16 cellular contexts compared by ENCODE assay signal in the genomic region with DNA sequence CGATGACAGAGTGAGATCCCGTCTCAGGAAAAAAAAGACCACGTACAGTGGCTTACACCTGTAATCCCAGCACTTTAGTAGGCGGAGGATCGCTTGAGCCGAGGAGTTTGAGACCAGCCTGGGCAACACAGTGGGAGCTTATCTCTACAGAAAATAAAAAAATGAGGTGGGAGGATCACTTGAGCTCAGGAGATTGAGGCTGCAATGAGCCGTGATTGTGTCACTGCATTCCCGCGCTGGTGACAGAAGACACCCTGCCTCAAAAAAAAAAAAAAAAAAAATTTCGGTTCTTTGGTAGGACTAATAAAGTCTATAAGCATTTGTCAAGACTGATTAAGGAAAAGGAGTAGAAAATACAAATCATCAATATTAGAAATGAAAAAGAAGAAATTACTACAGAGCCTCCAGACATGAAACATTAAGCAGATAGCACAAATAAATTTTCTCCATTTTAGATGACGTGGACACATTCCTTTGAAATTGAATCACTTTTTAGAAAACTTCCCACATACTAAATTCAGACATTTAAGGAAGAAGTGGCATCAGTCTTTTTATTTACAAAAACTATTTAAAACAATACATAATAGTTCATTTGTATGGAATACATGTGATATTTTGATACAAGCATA. TPM values are rescaled to one million over a fixed set of nuclear protein-coding genes. Genes with fewer than 3 reads are reported as not detected.
DNase-seq lines count a peak whose midpoint lies in the region; ATAC-seq and TF ChIP-seq lines count a peak whose summit lies in the region.
"Had no signal": no experiment of that assay in that cellular context is flagged by ENCODE, and none has a peak within 500 bp of the region (broad histone marks: within the 10 kb centered on the region; RNA-seq: fewer than 3 reads in every experiment).

No MANE protein-coding gene starts in this region.

- H3K9me3 Mint-ChIP-seq in osteocyte (ENCODE audit: unreplicated experiment), result no peaks in the 10 kb centered on the region
- no peaks in the 10 kb centered on the region for H3K9me3 Mint-ChIP-seq in activated naive CD4-positive, alpha-beta T cell treated with anti-CD3 and anti-CD28 coated beads, Interleukin-2, amount 10 ng/mL, durations not matched to agents 7 days and 5 days
- H3K9me3 Mint-ChIP-seq in CD8-positive, alpha-beta T cell, result no peaks in the 10 kb centered on the region
- H3K9me3 Mint-ChIP-seq: brain had no signal

- POLR2A ChIA-PET in CD8-positive, alpha-beta T cell (lab: Charles Lee), result no interaction called here

- peaks cover 28% of the 10 kb centered on the region for H3K4me1 ChIP-seq in SJSA1 (replicated peaks)
- H3K4me1 ChIP-seq in CD8-positive, alpha-beta T cell (ENCODE audit: insufficient read depth, low read length), result no peaks in the 10 kb centered on the region
- H3K4me1 ChIP-seq: prostate gland had no signal

- no peaks in the 10 kb centered on the region for H3K27me3 ChIP-seq in SJSA1 (replicated peaks)
- no peaks in the 10 kb centered on the region for H3K27me3 ChIP-seq in CD8-positive, alpha-beta T cell (ENCODE audit: insufficient read depth, low read length)
- H3K27me3 ChIP-seq: tibial artery had no signal

- H3K36me3 ChIP-seq in SJSA1, result peaks cover 74% of the 10 kb centered on the region
- peaks cover 40% of the 10 kb centered on the region for H3K36me3 ChIP-seq in CD8-positive, alpha-beta T cell (ENCODE audit: insufficient read depth, low read length)
- H3K36me3 ChIP-seq: prostate gland had no signal

- H3K9me3 ChIP-seq in SJSA1 (replicated peaks), result no peaks in the 10 kb centered on the region
- no peaks in the 10 kb centered on the region for H3K9me3 ChIP-seq in CD8-positive, alpha-beta T cell (ENCODE audit: low read length)
- H3K9me3 ChIP-seq: prostate gland, tibial artery had no signal

- H3K4me3 Mint-ChIP-seq in osteocyte (ENCODE audit: unreplicated experiment), result no peak overlapping the region
- H3K4me3 Mint-ChIP-seq in activated naive CD4-positive, alpha-beta T cell treated with anti-CD3 and anti-CD28 coated beads, Interleukin-2, amount 10 ng/mL, durations not matched to agents 7 days and 5 days, result no peak overlapping the region
- no peak overlapping the region for H3K4me3 Mint-ChIP-seq in CD8-positive, alpha-beta T cell
- H3K4me3 Mint-ChIP-seq: brain had no signal

- DNase-seq in Caki2 (ENCODE audit: low read depth), result peak; percentile 14
- peak; percentile 57 to 83 for DNase-seq in SJSA1 (ENCODE audit: low read depth in 1 of 2, low spot score in 2 of 2)
- peak; percentile 67 for DNase-seq in fibroblast of mammary gland (ENCODE audit: low read depth)
- DNase-seq in osteocyte (ENCODE audit: extremely low spot score, unreplicated experiment), result no peak
- no peak for DNase-seq in activated naive CD4-positive, alpha-beta T cell treated with anti-CD3 and anti-CD28 coated beads, Interleukin-2, amount 10 ng/mL, durations not matched to agents 7 days and 5 days
- DNase-seq in NCI-H82 (lab: John Stamatoyannopoulos, UW), result no peak
- DNase-seq in CD8-positive, alpha-beta T cell, result no peak
- no peak for DNase-seq in CD1c-positive myeloid dendritic cell (ENCODE audit: extremely low spot score)
- DNase-seq: activated CD8-positive, alpha-beta memory T cell treated with anti-CD3 and anti-CD28 coated beads for 24 hours; activated gamma-delta T cell; effector CD8-positive, alpha-beta T cell; glutamatergic neuron; tibial artery had no signal

- H3K27me3 Mint-ChIP-seq in osteocyte (ENCODE audit: unreplicated experiment), result no peaks in the 10 kb centered on the region
- H3K27me3 Mint-ChIP-seq in activated naive CD4-positive, alpha-beta T cell treated with anti-CD3 and anti-CD28 coated beads, Interleukin-2, amount 10 ng/mL, durations not matched to agents 7 days and 5 days, result no peaks in the 10 kb centered on the region
- H3K27me3 Mint-ChIP-seq in CD8-positive, alpha-beta T cell (ENCODE audit: low read depth), result no peaks in the 10 kb centered on the region

- peaks cover 49% of the 10 kb centered on the region for H3K36me3 Mint-ChIP-seq in osteocyte (ENCODE audit: unreplicated experiment)
- H3K36me3 Mint-ChIP-seq in activated naive CD4-positive, alpha-beta T cell treated with anti-CD3 and anti-CD28 coated beads, Interleukin-2, amount 10 ng/mL, durations not matched to agents 7 days and 5 days, result peaks cover 57% of the 10 kb centered on the region
- peaks cover 73% of the 10 kb centered on the region for H3K36me3 Mint-ChIP-seq in CD8-positive, alpha-beta T cell

- in situ Hi-C loops in Caki2 (cut with HindIII; ENCODE audit: low pct_unique_long_range_greater_than_20kb, low sequenced_read_pairs), result no loop called here

- H3K27ac ChIP-seq in SJSA1, result peak overlapping the region; percentile 77
- H3K27ac ChIP-seq in CD8-positive, alpha-beta T cell (ENCODE audit: low read depth, low read length), result no peak overlapping the region
- H3K27ac ChIP-seq: prostate gland, VCaP had no signal

- peak overlapping the region; percentile 82 for H3K27ac Mint-ChIP-seq in osteocyte (ENCODE audit: unreplicated experiment)
- no peak overlapping the region for H3K27ac Mint-ChIP-seq in activated naive CD4-positive, alpha-beta T cell treated with anti-CD3 and anti-CD28 coated beads, Interleukin-2, amount 10 ng/mL, durations not matched to agents 7 days and 5 days
- H3K27ac Mint-ChIP-seq in CD8-positive, alpha-beta T cell, result no peak overlapping the region

- TF ChIP-seq CTCF in fibroblast of mammary gland (conservative IDR thresholded peaks at IDR 0.05; ENCODE audit: control insufficient read depth, insufficient read depth, low read depth, low read length) (no peak), osteocyte (IDR thresholded peaks at IDR 0.05) (no peak)
- no peak for TF ChIP-seq CTCF in CD8-positive, alpha-beta T cell (IDR thresholded peaks at IDR 0.05)

- no peak for ATAC-seq in CD8-positive, alpha-beta T cell

- H3K4me1 Mint-ChIP-seq in osteocyte (ENCODE audit: unreplicated experiment), result peaks cover 18% of the 10 kb centered on the region
- H3K4me1 Mint-ChIP-seq in activated naive CD4-positive, alpha-beta T cell treated with anti-CD3 and anti-CD28 coated beads, Interleukin-2, amount 10 ng/mL, durations not matched to agents 7 days and 5 days, result peaks cover 15% of the 10 kb centered on the region
- peaks cover 9% of the 10 kb centered on the region for H3K4me1 Mint-ChIP-seq in CD8-positive, alpha-beta T cell (ENCODE audit: low read depth)
- H3K4me1 Mint-ChIP-seq: brain had no signal

- no peak overlapping the region for H3K4me3 ChIP-seq in SJSA1
- H3K4me3 ChIP-seq in fibroblast of mammary gland (ENCODE audit: control insufficient read depth, low read depth, low read length), result no peak overlapping the region
- no peak overlapping the region for H3K4me3 ChIP-seq in CD8-positive, alpha-beta T cell (ENCODE audit: low read depth, low read length)
- H3K4me3 ChIP-seq: prostate gland, tibial artery had no signal

- intact Hi-C loops in CD8-positive, alpha-beta T cell (cut with DNase I, micrococcal nuclease), result no loop called here

- CTCF ChIA-PET in activated naive CD4-positive, alpha-beta T cell treated with anti-CD3 and anti-CD28 coated beads, Interleukin-2, amount 10 ng/mL, durations not matched to agents 7 days and 5 days (lab: Charles Lee), result no interaction called here
- CTCF ChIA-PET in CD8-positive, alpha-beta T cell (lab: Charles Lee), result interaction anchor here (1.5 kb wide), 1 partner anchor 198 kb away, joined by 3 read pairs; no protein-coding TSS in a partner anchor

RNA-seq across cellular contexts. Expression of gene MORC3, which starts 30.4 kb away (rescaled TPM):
- 14.4 and 19.2 TPM in 2 replicates for total RNA-seq in Caki2 (2014; rRNA removed; shearing (Covaris generic); ENCODE audit: low replicate concordance)
- 35.4 and 49.6 TPM in 2 replicates for total RNA-seq in SJSA1 (2014; rRNA removed; shearing (Covaris generic))
- 27.8 and 31.1 TPM in 2 replicates for total RNA-seq in osteocyte
- 10 to 100 TPM; 48.7 to 52.1 TPM for total RNA-seq in CD8-positive, alpha-beta T cell

RNA-seq across cellular contexts. Expression of gene CHAF1B, which starts 34.8 kb away (rescaled TPM):
- 15.7 and 42.1 TPM in 2 replicates for total RNA-seq in Caki2 (2014; rRNA removed; shearing (Covaris generic); ENCODE audit: low replicate concordance)
- 12.1 and 16.6 TPM in 2 replicates for total RNA-seq in SJSA1 (2014; rRNA removed; shearing (Covaris generic))
- total RNA-seq in osteocyte, result 4.9 and 5.5 TPM in 2 replicates
- 1 to 10 TPM; 2.0 to 3.9 TPM for total RNA-seq in CD8-positive, alpha-beta T cell

Comparison
In these comparisons a context has a peak if more than half of its experiments do, and no peak if none do; other contexts are left out.
1. DNase-seq: peak in Caki2 (single experiment), SJSA1 (2 of 2) and fibroblast of mammary gland (single experiment); none in osteocyte (single experiment), activated naive CD4-positive, alpha-beta T cell treated with anti-CD3 and anti-CD28 coated beads, Interleukin-2, amount 10 ng/mL, durations not matched to agents 7 days and 5 days (single experiment), NCI-H82 (single experiment), CD8-positive, alpha-beta T cell (0 of 7) and CD1c-positive myeloid dendritic cell (single experiment).